Comparison of ENCODE assay signal across 8 cellular contexts in genomic region chr18:10526211-10526949, GRCh38. TPM values are rescaled to one million over a fixed set of nuclear protein-coding genes. Genes with fewer than 3 reads are reported as not detected.
DNase-seq lines count a peak whose midpoint lies in the region; ATAC-seq, FAIRE-seq and TF ChIP-seq lines count a peak whose summit lies in the region.

No MANE protein-coding gene starts in this region.

- H3K4me1 ChIP-seq in gastroesophageal sphincter (peaks cover 0 to 60% (median 7%) of the 10 kb centered on the region in 3 donors), osteoblast (ENCODE audit: insufficient read depth, low read length) (peaks cover 18% of the 10 kb centered on the region)

- H3K27me3 Mint-ChIP-seq in type B pancreatic cell = no peaks in the 10 kb centered on the region

- H3K79me2 ChIP-seq in osteoblast (ENCODE audit: insufficient read depth, low read length) = peaks cover 51% of the 10 kb centered on the region

- peak overlapping the region; percentile 92 for H2AFZ ChIP-seq in osteoblast (ENCODE audit: low read length)

- H3K9me3 Mint-ChIP-seq in type B pancreatic cell = no peaks in the 10 kb centered on the region

- H3K4me1 Mint-ChIP-seq in type B pancreatic cell (ENCODE audit: unreplicated experiment) = peaks cover 41% of the 10 kb centered on the region

- peak overlapping the region; percentile 98 for H3K4me3 Mint-ChIP-seq in type B pancreatic cell

- H3K27me3 ChIP-seq in gastroesophageal sphincter (no peaks in the 10 kb centered on the region), osteoblast (ENCODE audit: insufficient read depth, low read length) (no peaks in the 10 kb centered on the region)

- no peaks in the 10 kb centered on the region for H3K9me3 ChIP-seq in gastroesophageal sphincter
- no peaks in the 10 kb centered on the region for H3K9me3 ChIP-seq in osteoblast (ENCODE audit: low read depth, low read length)

- H3K27ac Mint-ChIP-seq in type B pancreatic cell = peak overlapping the region; percentile 97

- H3K4me2 ChIP-seq in osteoblast (ENCODE audit: insufficient read depth, low read length) = peak overlapping the region; percentile 99

- TF ChIP-seq EP300 in gastroesophageal sphincter (IDR thresholded peaks at IDR 0.05) = no peak

- H3K4me3 ChIP-seq in AG04449 (ENCODE audit: low read depth, low read length) (peak overlapping the region; percentile 70), gastroesophageal sphincter (peak overlapping the region; percentile 78 to 99), osteoblast (ENCODE audit: insufficient read depth, low read length) (peak overlapping the region; percentile 99)

- 0% methylated on average over 2 to 28 of the region's 42 CpGs for WGBS in gastroesophageal sphincter (ENCODE audit: low coverage in 1 of 2), 2 donors

- DNase-seq in AG04449 (ENCODE audit: low read depth, low spot score) (no peak), GM18507 (ENCODE audit: extremely low spot score, insufficient read length, low read depth) (peak; percentile 26), NCI-H774 (lab: John Stamatoyannopoulos, UW) (peak; percentile 50), osteoblast (ENCODE audit: insufficient read length, low spot score, missing footprints) (no peak), type B pancreatic cell (ENCODE audit: extremely low spot score, unreplicated experiment) (no peak)
- DNase-seq in activated T-helper 9 cell treated with anti-CD3 and anti-CD28 coated beads, Interleukin-2, amount 50 U/mL, for 16 hours (ENCODE audit: low read depth) = peak; percentile 34

- H4K20me1 ChIP-seq in osteoblast (ENCODE audit: insufficient read depth, low read length) = peaks cover 36% of the 10 kb centered on the region

- POLR2A ChIA-PET in AG04449 (lab: Yijun Ruan, JAX) = interaction anchor here (0.9 to 1.0 kb wide), 2 partner anchors 18 to 516 kb away, joined by 3 to 6 read pairs; no protein-coding TSS in a partner anchor

- no peak for TF ChIP-seq CTCF in AG04449 (IDR thresholded peaks at IDR 0.05; ENCODE audit: insufficient read depth, low read length, missing control alignments)
- TF ChIP-seq CTCF in gastroesophageal sphincter (IDR thresholded peaks at IDR 0.05) = no peak
- TF ChIP-seq CTCF in osteoblast (IDR thresholded peaks at IDR 0.05; ENCODE audit: extremely low read depth, low read depth, low read length) = no peak
- TF ChIP-seq CTCF in type B pancreatic cell (conservative IDR thresholded peaks at IDR 0.05) = no peak

- no peaks in the 10 kb centered on the region for H3K36me3 Mint-ChIP-seq in type B pancreatic cell

- peak; percentile 24 for FAIRE-seq in GM18507 (lab: Jason Lieb, UNC)

- peak; percentile 58 for ATAC-seq in HG02981 (IDR thresholded peaks at IDR 0.05; ENCODE audit: unreplicated experiment)
- ATAC-seq in gastroesophageal sphincter = peak; percentile 81

- CTCF ChIA-PET in AG04449 (lab: Yijun Ruan, JAX) = interaction anchor here (0.9 to 2.5 kb wide), 3 partner anchors 555 to 556 kb away, joined by 3 to 10 read pairs (median 6); no protein-coding TSS in a partner anchor

- H3K36me3 ChIP-seq in gastroesophageal sphincter = no peaks in the 10 kb centered on the region
- no peaks in the 10 kb centered on the region for H3K36me3 ChIP-seq in osteoblast (ENCODE audit: insufficient read depth, low read length)

- peak overlapping the region; percentile 91 to 99 (median 96) for H3K27ac ChIP-seq in gastroesophageal sphincter
- H3K27ac ChIP-seq in osteoblast (ENCODE audit: low read depth, low read length) = peak overlapping the region; percentile 90

- no peak for TF ChIP-seq POLR2A in gastroesophageal sphincter (IDR thresholded peaks at IDR 0.05)

RNA-seq across cellular contexts. Expression of gene NAPG, which starts 0.6 kb away (rescaled TPM):
- total RNA-seq in gastroesophageal sphincter (10 to 100 TPM; 39.2 to 57.5 (median 45.0) TPM), osteoblast (43.9 and 47.4 TPM in 2 replicates), type B pancreatic cell (ENCODE audit: low replicate concordance) (22.7 and 28.1 TPM in 2 replicates)

Comparison
In these comparisons a context has a peak if more than half of its experiments do, and no peak if none do; other contexts are left out.
1. DNase-seq: peak in GM18507 (single experiment), NCI-H774 (single experiment) and activated T-helper 9 cell treated with anti-CD3 and anti-CD28 coated beads, Interleukin-2, amount 50 U/mL, for 16 hours (single experiment); none in AG04449 (single experiment), osteoblast (single experiment) and type B pancreatic cell (single experiment).
2. Peak in every context shown above with its lines, with median percentiles within 50 percentile points of each other: H3K4me3 ChIP-seq.